Comparison of ENCODE assay signal across 13 cellular contexts in the genomic region with DNA sequence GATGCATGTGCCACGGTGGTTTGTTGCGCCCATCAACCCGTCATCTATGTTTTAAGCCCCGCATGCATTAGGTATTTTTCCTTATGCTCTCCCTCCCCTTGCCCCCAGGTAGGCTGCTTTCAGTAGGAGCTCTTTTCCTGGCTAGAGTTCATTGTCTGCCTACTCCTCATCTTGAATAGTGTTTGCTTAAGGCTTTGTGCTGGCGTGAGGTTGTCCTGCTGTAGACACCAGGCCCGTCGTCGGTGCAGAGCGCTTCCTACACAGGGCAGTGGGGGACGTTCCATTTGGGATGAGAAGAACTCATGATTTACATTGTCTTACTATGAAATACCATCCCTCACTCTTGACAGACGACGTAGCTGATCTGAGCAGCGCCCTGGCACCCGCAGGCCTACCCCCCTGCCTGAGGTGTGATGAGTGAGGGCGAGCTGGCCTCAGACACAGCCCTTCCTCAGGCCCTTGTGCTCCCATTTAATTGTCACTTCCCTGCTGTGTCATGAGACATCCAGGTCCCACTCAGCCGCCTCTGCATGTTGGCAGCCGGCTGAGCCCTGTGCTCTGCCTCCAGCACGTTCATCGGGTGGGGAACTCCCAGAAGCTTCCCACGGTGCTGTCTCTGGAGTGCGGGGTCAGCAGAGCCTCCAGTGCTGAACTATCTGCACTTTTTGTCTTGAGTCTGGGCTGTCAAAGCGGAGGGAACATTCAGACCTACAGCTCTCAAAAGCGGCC.
DNase-seq lines count a peak whose midpoint lies in the region; ATAC-seq, FAIRE-seq and TF ChIP-seq lines count a peak whose summit lies in the region.
"Had no signal": no experiment of that assay in that cellular context is flagged by ENCODE, and none has a peak within 500 bp of the region (broad histone marks: within the 10 kb centered on the region; RNA-seq: fewer than 3 reads in every experiment).

No MANE protein-coding gene starts in this region.

- no peak for TF ChIP-seq POLR2A in breast epithelium (IDR thresholded peaks at IDR 0.05)

- H3K4me3 ChIP-seq in AG04450 (ENCODE audit: low read depth, low read length) (no peak overlapping the region), muscle layer of colon (ENCODE audit: low read depth in 1 of 2, low read length in 2 of 2) (no peak overlapping the region), breast epithelium (no peak overlapping the region)
- H3K4me3 ChIP-seq: Peyer's patch, thoracic aorta had no signal

- no peak for ATAC-seq in GM21737 (IDR thresholded peaks at IDR 0.05; ENCODE audit: unreplicated experiment)
- ATAC-seq: natural killer cell had no signal

- peaks cover 12% of the 10 kb centered on the region for H3K36me3 ChIP-seq in muscle layer of colon (ENCODE audit: insufficient read depth, low read length)
- H3K36me3 ChIP-seq in breast epithelium = no peaks in the 10 kb centered on the region
- H3K36me3 ChIP-seq: thoracic aorta had no signal

- CTCF ChIA-PET in AG04450 (lab: Charles Lee) = interaction anchor here (1.1 to 1.3 kb wide), 3 partner anchors 13 to 119 kb away, joined by 3 to 4 read pairs (median 4); no protein-coding TSS in a partner anchor

- H3K9ac ChIP-seq in muscle layer of colon (ENCODE audit: low read length) = no peak overlapping the region

- no peaks in the 10 kb centered on the region; the same call in 1 of the 2 replicates for H3K9me3 ChIP-seq in AG04450 (ENCODE audit: control insufficient read depth, insufficient read depth, low read length)
- no peaks in the 10 kb centered on the region for H3K9me3 ChIP-seq in muscle layer of colon (ENCODE audit: low read length)
- H3K9me3 ChIP-seq in breast epithelium = no peaks in the 10 kb centered on the region
- H3K9me3 ChIP-seq: Peyer's patch, thoracic aorta had no signal

- no peak for FAIRE-seq in D721Med (lab: Jason Lieb, UNC)

- DNase-seq in AG04450 (ENCODE audit: low read depth, low spot score) = no peak
- DNase-seq in NCI-H2029 treated with DMSO at 0.1 percent for 48 hours (lab: John Stamatoyannopoulos, UW) = peak; percentile 54
- no peak for DNase-seq in breast epithelium (ENCODE audit: low spot score in 2 of 2)
- DNase-seq in activated CD4-positive, alpha-beta T cell treated with anti-CD3 and anti-CD28 coated beads for 4 hours = no peak
- DNase-seq in D721Med (ENCODE audit: insufficient read length, low spot score) = no peak
- DNase-seq: activated T-cell treated with anti-CD3 and anti-CD28 coated beads, Interleukin-2, amount 50 U/mL, for 48 hours; natural killer cell; NCI-H1105 treated with DMSO at 0.1 percent for 48 hours had no signal

- H3K27ac ChIP-seq in AG04450 (ENCODE audit: low read depth, low read length) (peak overlapping the region; percentile 62), cingulate gyrus (ENCODE audit: low read depth, low read length) (peak overlapping the region; percentile 88), muscle layer of colon (ENCODE audit: low read depth, low read length) (peak overlapping the region; percentile 1), breast epithelium (peak overlapping the region in 1 of 2 donors; percentile 22)
- H3K27ac ChIP-seq: Peyer's patch, thoracic aorta had no signal

- no peak for TF ChIP-seq CTCF in AG04450 (IDR thresholded peaks at IDR 0.05; ENCODE audit: low read depth, low read length)
- no peak for TF ChIP-seq CTCF in breast epithelium (IDR thresholded peaks at IDR 0.05)
- no peak for TF ChIP-seq CTCF in D721Med (IDR thresholded peaks at IDR 0.05; ENCODE audit: insufficient read depth, missing control alignments)

- intact Hi-C loops in breast epithelium (cut with DNase I; ENCODE audit: low total_unique reads) = no loop called here

- POLR2A ChIA-PET in AG04450 (lab: Yijun Ruan, JAX) = interaction anchor here (0.5 kb wide), 1 partner anchor 108 kb away, joined by 4 read pairs; no protein-coding TSS in a partner anchor

- H3K27me3 ChIP-seq in AG04450 (ENCODE audit: control insufficient read depth, insufficient read depth, low read length) (no peaks in the 10 kb centered on the region), muscle layer of colon (ENCODE audit: control insufficient read depth in 1 of 2, insufficient read depth in 2 of 2, low read length in 2 of 2) (no peaks in the 10 kb centered on the region), breast epithelium (no peaks in the 10 kb centered on the region)
- H3K27me3 ChIP-seq: Peyer's patch had no signal

- H3K4me1 ChIP-seq in muscle layer of colon (ENCODE audit: insufficient read depth, low read length) (peaks cover 22% of the 10 kb centered on the region), breast epithelium (no peaks in the 10 kb centered on the region)
- H3K4me1 ChIP-seq: Peyer's patch had no signal
